In the genomic region with DNA sequence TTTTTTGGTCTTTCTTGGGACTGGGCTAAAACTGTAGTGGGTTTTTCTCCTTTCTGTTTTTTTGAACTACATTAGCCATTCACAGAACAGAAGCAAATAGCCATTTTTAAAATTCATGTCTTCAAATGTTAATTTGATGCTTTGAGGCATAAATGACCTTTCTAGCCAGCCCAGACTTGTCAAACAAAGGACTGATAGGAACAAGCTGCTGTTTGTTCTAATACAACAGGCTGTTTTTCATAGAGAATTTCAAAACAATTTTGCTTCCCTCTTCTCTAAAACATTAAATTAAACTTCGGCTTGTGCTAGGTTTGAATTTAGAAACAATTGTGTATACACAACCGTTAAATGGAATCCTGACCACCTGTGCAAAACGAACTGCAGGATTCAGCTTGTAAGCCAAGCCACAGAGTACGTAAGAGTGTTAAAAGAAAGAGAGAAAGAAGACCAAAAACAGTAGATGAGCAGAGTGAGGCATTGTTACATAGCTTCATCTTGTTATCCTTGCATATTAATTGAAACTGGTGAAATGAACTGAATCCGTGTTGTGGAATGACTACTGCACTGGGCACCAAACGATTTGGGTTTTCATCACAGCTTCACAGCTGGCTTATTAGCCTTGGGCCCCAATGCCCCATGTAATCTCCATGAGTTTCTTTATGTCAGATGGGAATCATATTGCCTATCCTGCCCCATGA, we compare ENCODE assay signal across 16 cellular contexts.
DNase-seq lines count a peak whose midpoint lies in the region; ATAC-seq, FAIRE-seq and TF ChIP-seq lines count a peak whose summit lies in the region.
"Had no signal": no experiment of that assay in that cellular context is flagged by ENCODE, and none has a peak within 500 bp of the region (broad histone marks: within the 10 kb centered on the region; RNA-seq: fewer than 3 reads in every experiment).

No MANE protein-coding gene starts in this region.

- H3K9me3 Mint-ChIP-seq in astrocyte (ENCODE audit: unreplicated experiment) = no peaks in the 10 kb centered on the region

- H3K4me3 ChIP-seq in HEK293 (ENCODE audit: low read depth, low read length) = no peak overlapping the region
- H3K4me3 ChIP-seq in astrocyte (ENCODE audit: insufficient read depth, low read depth, low read length) = no peak overlapping the region
- no peak overlapping the region for H3K4me3 ChIP-seq in PC-3 (ENCODE audit: low read length)
- H3K4me3 ChIP-seq: tibial artery had no signal

- H3K9me3 ChIP-seq in HEK293 (ENCODE audit: control insufficient read depth, insufficient read depth, low read depth, low read length) (no peaks in the 10 kb centered on the region), astrocyte (ENCODE audit: insufficient read depth, low read depth, low read length) (no peaks in the 10 kb centered on the region), PC-3 (ENCODE audit: low read length) (no peaks in the 10 kb centered on the region)
- H3K9me3 ChIP-seq: tibial artery had no signal

- FAIRE-seq in astrocyte (lab: Jason Lieb, UNC) = no peak

- ATAC-seq in PC-3 = no peak
- ATAC-seq: foreskin keratinocyte, Right ventricle myocardium inferior had no signal

- H3K27me3 Mint-ChIP-seq in astrocyte (ENCODE audit: low read depth, unreplicated experiment) = no peaks in the 10 kb centered on the region

- H3K79me2 ChIP-seq in astrocyte (ENCODE audit: insufficient read depth, low read length) = peaks cover 91% of the 10 kb centered on the region
- H3K79me2 ChIP-seq in PC-3 (ENCODE audit: low read length) = peaks cover 67% of the 10 kb centered on the region

- no peaks in the 10 kb centered on the region; the same call in 1 of the 2 replicates for H3K4me1 ChIP-seq in HEK293 (ENCODE audit: control insufficient read depth, insufficient read depth, low read length)
- no peaks in the 10 kb centered on the region for H3K4me1 ChIP-seq in astrocyte (ENCODE audit: insufficient read depth, low read length)
- no peaks in the 10 kb centered on the region for H3K4me1 ChIP-seq in PC-3 (ENCODE audit: insufficient read depth, low read length)

- POLR2A ChIA-PET in HEK293 (lab: Yijun Ruan, JAX) (no interaction called here), PC-3 (lab: Charles Lee; ENCODE audit: unreplicated experiment) (no interaction called here)

- no TSS peak for BruUV-seq in PC-3 (replicated peaks; lab: Mats Ljungman, UMichigan)

- no peaks in the 10 kb centered on the region for H3K9me2 ChIP-seq in PC-3 (replicated peaks; ENCODE audit: low read length)

- H3K27ac ChIP-seq in HEK293 (ENCODE audit: extremely low read depth, low read depth, low read length) (no peak overlapping the region), astrocyte (ENCODE audit: low read depth, low read length) (no peak overlapping the region), PC-3 (ENCODE audit: low read length) (no peak overlapping the region)
- H3K27ac ChIP-seq: foreskin keratinocyte, tibial artery had no signal

- no peaks in the 10 kb centered on the region for H3K36me3 ChIP-seq in HEK293 (ENCODE audit: control insufficient read depth in 2 of 2, insufficient read depth in 1 of 2, low read length in 2 of 2)
- no peaks in the 10 kb centered on the region for H3K36me3 ChIP-seq in astrocyte (ENCODE audit: insufficient read depth, low read length)
- no peaks in the 10 kb centered on the region for H3K36me3 ChIP-seq in PC-3 (ENCODE audit: low read depth, low read length)
- H3K36me3 ChIP-seq: tibial artery had no signal

- no peaks in the 10 kb centered on the region for H3K27me3 ChIP-seq in astrocyte (ENCODE audit: insufficient read depth, low read length)
- H3K27me3 ChIP-seq in PC-3 (ENCODE audit: low read length) = no peaks in the 10 kb centered on the region
- H3K27me3 ChIP-seq: foreskin keratinocyte, tibial artery had no signal

- CTCF ChIA-PET in HEK293 (lab: Yijun Ruan, JAX) = no interaction called here
- CTCF ChIA-PET in PC-3 (lab: Charles Lee) = no interaction called here

- H4K20me1 ChIP-seq in astrocyte (ENCODE audit: insufficient read depth, low read length) = peaks cover 83% of the 10 kb centered on the region
- no peaks in the 10 kb centered on the region for H4K20me1 ChIP-seq in PC-3 (ENCODE audit: low read length)

- intact Hi-C loops in PC-3 (cut with micrococcal nuclease) = no loop called here

- no peak overlapping the region for H3K4me3 Mint-ChIP-seq in astrocyte (ENCODE audit: unreplicated experiment)

- no peak overlapping the region for H3K9ac ChIP-seq in astrocyte (ENCODE audit: low read length)
- no peak overlapping the region for H3K9ac ChIP-seq in PC-3 (ENCODE audit: low read length)

- TF ChIP-seq CTCF in HEK293 (tag by site-specific recombination; IDR thresholded peaks at IDR 0.05) = no peak
- no peak for TF ChIP-seq CTCF in astrocyte (IDR thresholded peaks at IDR 0.05; ENCODE audit: insufficient read depth, low read depth, low read length)
- no peak for TF ChIP-seq CTCF in PC-3 (conservative IDR thresholded peaks at IDR 0.05; ENCODE audit: low read depth, low read length)

- no peaks in the 10 kb centered on the region for H3F3A ChIP-seq in PC-3 (ENCODE audit: low read length, unreplicated experiment)

- H3K27ac Mint-ChIP-seq in astrocyte (ENCODE audit: unreplicated experiment) = no peak overlapping the region

- peak; percentile 45 for DNase-seq in astrocyte (ENCODE audit: low read depth)
- DNase-seq in globus pallidus (ENCODE audit: low spot score) = peak; percentile 86
- peak; percentile 81 for DNase-seq in putamen (ENCODE audit: low spot score)
- no peak for DNase-seq in PC-3
- no peak for DNase-seq in activated CD4-positive, alpha-beta T cell treated with anti-CD3 and anti-CD28 coated beads for 4 hours
- no peak for DNase-seq in stimulated activated CD4-positive, alpha-beta T cell treated with anti-CD3 and anti-CD28 coated beads, Interleukin-4, amount 100 ng/mL, for 1 hour
- no peak for DNase-seq in HuH-7 (ENCODE audit: low spot score)
- DNase-seq: activated CD4-positive, alpha-beta T cell treated with anti-CD3 and anti-CD28 coated beads, Interleukin-2, amount 50 U/mL, for 4 hours; foreskin keratinocyte; KG1; NCI-H1436 treated with DMSO at 0.1 percent for 48 hours; NCI-H526 treated with DMSO at 0.1 percent for 48 hours; T1000; tibial artery had no signal

- H2AFZ ChIP-seq in astrocyte (ENCODE audit: low read depth, low read length) (no peak overlapping the region), PC-3 (ENCODE audit: low read length) (no peak overlapping the region)

- H3K4me1 Mint-ChIP-seq in astrocyte (ENCODE audit: low read depth, unreplicated experiment) = peaks cover 16% of the 10 kb centered on the region

- H3K4me2 ChIP-seq in astrocyte (ENCODE audit: low read length) (no peak overlapping the region), PC-3 (ENCODE audit: low read length) (no peak overlapping the region)

- peaks cover 5% of the 10 kb centered on the region for H3K36me3 Mint-ChIP-seq in astrocyte (ENCODE audit: low read depth, unreplicated experiment)

TF ChIP-seq in HEK293, 187 proteins besides CTCF, POLR2A, EP300 and RAD21:
- TF ChIP-seq SP7 (tag by site-specific recombination; IDR thresholded peaks at IDR 0.05) = no peak
- no peak for TF ChIP-seq ZNF354C (tag by site-specific recombination; IDR thresholded peaks at IDR 0.05; ENCODE audit: borderline replicate concordance, low read depth)
- TF ChIP-seq GLIS2 (tag by site-specific recombination; IDR thresholded peaks at IDR 0.05) = no peak
- TF ChIP-seq ZNF600 (tag by site-specific recombination; IDR thresholded peaks at IDR 0.05) = 0 out of 2 replicates have a peak, but pooled peaks have one; percentile 32

Comparison
In these comparisons a context has a peak if more than half of its experiments do, and no peak if none do; other contexts are left out.
1. DNase-seq: peak in astrocyte (single experiment), globus pallidus (single experiment) and putamen (single experiment); none in PC-3 (single experiment), activated CD4-positive, alpha-beta T cell treated with anti-CD3 and anti-CD28 coated beads for 4 hours (0 of 2), stimulated activated CD4-positive, alpha-beta T cell treated with anti-CD3 and anti-CD28 coated beads, Interleukin-4, amount 100 ng/mL, for 1 hour (single experiment) and HuH-7 (single experiment).